18 cellular contexts compared by ENCODE assay signal in the genomic region with DNA sequence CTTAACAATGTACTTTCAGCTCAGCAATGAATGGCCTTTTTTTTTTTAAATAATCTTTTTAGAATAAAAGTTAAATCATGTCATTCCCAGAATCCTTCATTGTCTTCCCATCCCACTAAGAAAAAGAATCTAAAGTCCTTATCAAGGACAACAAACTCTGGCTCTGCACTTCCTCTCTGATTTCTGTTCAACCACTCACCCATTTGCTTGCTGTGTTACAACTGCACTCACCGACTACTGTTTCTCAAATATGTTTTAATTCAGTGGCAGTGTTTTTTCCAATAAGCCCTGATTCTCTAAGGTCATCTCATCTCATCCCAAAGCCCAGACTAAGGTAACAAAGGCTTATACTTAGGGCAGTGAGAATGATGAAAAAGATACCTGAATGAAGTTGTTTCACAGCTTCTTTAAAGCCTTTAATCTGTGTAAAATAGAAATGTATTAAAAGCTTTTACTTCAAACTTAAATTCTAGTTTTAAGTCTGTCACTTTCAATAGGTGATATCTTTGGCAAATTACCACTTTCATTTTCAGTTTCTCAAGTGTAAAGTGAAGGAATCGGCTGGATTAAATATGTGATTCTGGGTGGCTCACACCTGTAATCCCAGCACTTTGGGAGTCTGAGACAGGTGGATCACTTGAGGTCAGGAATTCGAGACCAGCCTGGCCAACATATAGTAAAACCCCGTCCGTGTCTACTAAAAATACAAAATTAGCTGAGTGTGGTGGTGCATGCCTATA.
DNase-seq lines count a peak whose midpoint lies in the region; ATAC-seq lines count a peak whose summit lies in the region.
"Had no signal": no experiment of that assay in that cellular context is flagged by ENCODE, and none has a peak within 500 bp of the region (broad histone marks: within the 10 kb centered on the region; RNA-seq: fewer than 3 reads in every experiment).

No MANE protein-coding gene starts in this region.

- peak overlapping the region; percentile 71 for H3K4me3 Mint-ChIP-seq in activated CD4-positive, alpha-beta T cell treated with anti-CD3 and anti-CD28 coated beads, Interleukin-2, amount 10 ng/mL, durations not matched to agents 24 days and 14 days
- peak overlapping the region; percentile 68 for H3K4me3 Mint-ChIP-seq in activated T-helper 1 cell treated with anti-CD3 and anti-CD28 coated beads, Interleukin-12 subunit alpha, Interleukin-12 subunit beta, Interleukin-2, Interleukin-4 antibody, amounts not matched to agents 30 ng/mL and 10 ng/mL and 1 ng/mL, durations not matched to agents 14 hours and 24 hours and 36 hours
- H3K4me3 Mint-ChIP-seq in naive thymus-derived CD8-positive, alpha-beta T cell, result peak overlapping the region in 9 of 10 donors; percentile 2 to 71 (median 53)
- H3K4me3 Mint-ChIP-seq: CD14-positive monocyte; stimulated activated effector memory CD8-positive, alpha-beta T cell treated with anti-CD3 and anti-CD28 coated beads, Interleukin-12 subunit alpha, Interleukin-12 subunit beta, amount 100 ng/mL, for 72 hours had no signal

- peak; percentile 61 for DNase-seq in activated CD4-positive, alpha-beta T cell treated with anti-CD3 and anti-CD28 coated beads, Interleukin-2, amount 10 ng/mL, durations not matched to agents 24 days and 14 days
- DNase-seq in activated CD4-positive, alpha-beta T cell treated with anti-CD3 and anti-CD28 coated beads for 1 hour, result no peak
- no peak for DNase-seq in activated T-helper 1 cell treated with anti-CD3 and anti-CD28 coated beads, Interleukin-12 subunit alpha, Interleukin-12 subunit beta, Interleukin-2, Interleukin-4 antibody, amounts not matched to agents 30 ng/mL and 10 ng/mL and 1 ng/mL, durations not matched to agents 14 hours and 24 hours and 36 hours (ENCODE audit: low spot score)
- DNase-seq in naive thymus-derived CD8-positive, alpha-beta T cell, result no peak
- DNase-seq in MV-4-11 (lab: John Stamatoyannopoulos, UW), result no peak
- no peak for DNase-seq in head of caudate nucleus
- DNase-seq: 8988T, activated gamma-delta T cell, brain microvascular endothelial cell, NCI-H1092 treated with DMSO at 0.1 percent for 48 hours, SHP77, upper lobe of right lung had no signal

- POLR2A ChIA-PET in naive thymus-derived CD8-positive, alpha-beta T cell (lab: Charles Lee), result no interaction called here

- peaks cover 34% of the 10 kb centered on the region for H3K36me3 Mint-ChIP-seq in activated CD4-positive, alpha-beta T cell treated with anti-CD3 and anti-CD28 coated beads, Interleukin-2, amount 10 ng/mL, durations not matched to agents 24 days and 14 days (ENCODE audit: low read depth)
- peaks cover 22% of the 10 kb centered on the region for H3K36me3 Mint-ChIP-seq in activated T-helper 1 cell treated with anti-CD3 and anti-CD28 coated beads, Interleukin-12 subunit alpha, Interleukin-12 subunit beta, Interleukin-2, Interleukin-4 antibody, amounts not matched to agents 30 ng/mL and 10 ng/mL and 1 ng/mL, durations not matched to agents 14 hours and 24 hours and 36 hours (ENCODE audit: low read depth)
- H3K36me3 Mint-ChIP-seq in naive thymus-derived CD8-positive, alpha-beta T cell, result no peaks in the 10 kb centered on the region

- no peaks in the 10 kb centered on the region for H3K27me3 Mint-ChIP-seq in activated CD4-positive, alpha-beta T cell treated with anti-CD3 and anti-CD28 coated beads, Interleukin-2, amount 10 ng/mL, durations not matched to agents 24 days and 14 days
- H3K27me3 Mint-ChIP-seq in activated T-helper 1 cell treated with anti-CD3 and anti-CD28 coated beads, Interleukin-12 subunit alpha, Interleukin-12 subunit beta, Interleukin-2, Interleukin-4 antibody, amounts not matched to agents 30 ng/mL and 10 ng/mL and 1 ng/mL, durations not matched to agents 14 hours and 24 hours and 36 hours (ENCODE audit: insufficient read depth), result no peaks in the 10 kb centered on the region
- no peaks in the 10 kb centered on the region for H3K27me3 Mint-ChIP-seq in naive thymus-derived CD8-positive, alpha-beta T cell
- H3K27me3 Mint-ChIP-seq: IgD-negative memory B cell had no signal

- H3K9me3 Mint-ChIP-seq in activated CD4-positive, alpha-beta T cell treated with anti-CD3 and anti-CD28 coated beads, Interleukin-2, amount 10 ng/mL, durations not matched to agents 24 days and 14 days, result no peaks in the 10 kb centered on the region
- no peaks in the 10 kb centered on the region for H3K9me3 Mint-ChIP-seq in activated T-helper 1 cell treated with anti-CD3 and anti-CD28 coated beads, Interleukin-12 subunit alpha, Interleukin-12 subunit beta, Interleukin-2, Interleukin-4 antibody, amounts not matched to agents 30 ng/mL and 10 ng/mL and 1 ng/mL, durations not matched to agents 14 hours and 24 hours and 36 hours
- no peaks in the 10 kb centered on the region for H3K9me3 Mint-ChIP-seq in naive thymus-derived CD8-positive, alpha-beta T cell
- H3K9me3 Mint-ChIP-seq: CD14-positive monocyte; IgD-negative memory B cell; stimulated activated effector memory CD8-positive, alpha-beta T cell treated with anti-CD3 and anti-CD28 coated beads, Interleukin-12 subunit alpha, Interleukin-12 subunit beta, amount 100 ng/mL, for 72 hours had no signal

- intact Hi-C loops in activated CD4-positive, alpha-beta T cell treated with anti-CD3 and anti-CD28 coated beads, Interleukin-2, amount 10 ng/mL, durations not matched to agents 24 days and 14 days (cut with micrococcal nuclease), result loop anchor here (5.0 kb wide), 1 partner anchor 52 kb away; no protein-coding TSS in a partner anchor
- intact Hi-C loops in activated T-helper 1 cell treated with anti-CD3 and anti-CD28 coated beads, Interleukin-12 subunit alpha, Interleukin-12 subunit beta, Interleukin-2, Interleukin-4 antibody, amounts not matched to agents 30 ng/mL and 10 ng/mL and 1 ng/mL, durations not matched to agents 14 hours and 24 hours and 36 hours (cut with micrococcal nuclease), result loop anchor here (10.0 kb wide), 1 partner anchor 114 kb away; a partner anchor contains a TSS
- intact Hi-C loops in head of caudate nucleus (cut with DNase I), result no loop called here

- peak; percentile 48 for ATAC-seq in GM21390 (IDR thresholded peaks at IDR 0.05; ENCODE audit: unreplicated experiment)
- no peak for ATAC-seq in naive thymus-derived CD8-positive, alpha-beta T cell
- no peak for ATAC-seq in HG03442 (IDR thresholded peaks at IDR 0.05; ENCODE audit: unreplicated experiment)
- ATAC-seq: HCT116; stimulated activated effector memory CD8-positive, alpha-beta T cell treated with anti-CD3 and anti-CD28 coated beads, Interleukin-12 subunit alpha, Interleukin-12 subunit beta, amount 100 ng/mL, for 72 hours; upper lobe of right lung had no signal

- H3K27ac Mint-ChIP-seq in activated CD4-positive, alpha-beta T cell treated with anti-CD3 and anti-CD28 coated beads, Interleukin-2, amount 10 ng/mL, durations not matched to agents 24 days and 14 days, result peak overlapping the region; percentile 81
- no peak overlapping the region for H3K27ac Mint-ChIP-seq in activated T-helper 1 cell treated with anti-CD3 and anti-CD28 coated beads, Interleukin-12 subunit alpha, Interleukin-12 subunit beta, Interleukin-2, Interleukin-4 antibody, amounts not matched to agents 30 ng/mL and 10 ng/mL and 1 ng/mL, durations not matched to agents 14 hours and 24 hours and 36 hours
- H3K27ac Mint-ChIP-seq in naive thymus-derived CD8-positive, alpha-beta T cell, result peak overlapping the region in 5 of 10 donors; percentile 10 to 81 (median 46)
- H3K27ac Mint-ChIP-seq: stimulated activated effector memory CD8-positive, alpha-beta T cell treated with anti-CD3 and anti-CD28 coated beads, Interleukin-12 subunit alpha, Interleukin-12 subunit beta, amount 100 ng/mL, for 72 hours had no signal

- peaks cover 12% of the 10 kb centered on the region for H3K4me1 Mint-ChIP-seq in activated CD4-positive, alpha-beta T cell treated with anti-CD3 and anti-CD28 coated beads, Interleukin-2, amount 10 ng/mL, durations not matched to agents 24 days and 14 days
- H3K4me1 Mint-ChIP-seq in activated T-helper 1 cell treated with anti-CD3 and anti-CD28 coated beads, Interleukin-12 subunit alpha, Interleukin-12 subunit beta, Interleukin-2, Interleukin-4 antibody, amounts not matched to agents 30 ng/mL and 10 ng/mL and 1 ng/mL, durations not matched to agents 14 hours and 24 hours and 36 hours (ENCODE audit: low read depth), result peaks cover 10% of the 10 kb centered on the region
- peaks cover 3 to 10% (median 8%) of the 10 kb centered on the region in 4 donors for H3K4me1 Mint-ChIP-seq in naive thymus-derived CD8-positive, alpha-beta T cell
